In genomic region chr7:155835446-155836215, GRCh38 we compare ENCODE assay signal across 2 cellular contexts.
TF ChIP-seq lines count a peak whose summit lies in the region.

No MANE protein-coding gene starts in this region.

TF ChIP-seq in HepG2, 621 proteins besides CTCF, POLR2A, EP300 and RAD21:
- no peak for TF ChIP-seq SMAD1 (CRISPR knock-in tag; IDR thresholded peaks at IDR 0.05; ENCODE audit: borderline replicate concordance, low read depth)
- TF ChIP-seq KDM3A (CRISPR knock-in tag; IDR thresholded peaks at IDR 0.05; ENCODE audit: low read depth): no peak
- TF ChIP-seq ATF1 (CRISPR knock-in tag; IDR thresholded peaks at IDR 0.05): no peak
TF ChIP-seq in HepG2: peak in this region for 0.

TF ChIP-seq in H1, 55 proteins besides CTCF, POLR2A, EP300 and RAD21:
- TF ChIP-seq POLR2AphosphoS5 (IDR thresholded peaks at IDR 0.05; ENCODE audit: low read depth, low read length) (no peak), CTBP2 (IDR thresholded peaks at IDR 0.05; ENCODE audit: borderline replicate concordance, insufficient read depth, insufficient read length, low read length) (no peak), CEBPB (IDR thresholded peaks at IDR 0.05; ENCODE audit: low read depth, low read length) (no peak), BCL11A (IDR thresholded peaks at IDR 0.05; ENCODE audit: low read depth in 2 of 2, low read length in 2 of 2) (no peak), GTF2F1 (IDR thresholded peaks at IDR 0.05; ENCODE audit: borderline replicate concordance, low read depth, low read length) (no peak), ATF2 (IDR thresholded peaks at IDR 0.05; ENCODE audit: low read length) (no peak), SIRT6 (IDR thresholded peaks at IDR 0.05; ENCODE audit: low read length) (no peak)
